ENCODE assay signal across 1 cellular context in genomic region chr10:93415693-93416092, GRCh38.
TF ChIP-seq lines count a peak whose summit lies in the region.

No MANE protein-coding gene starts in this region.

TF ChIP-seq in endothelial cell of umbilical vein, 7 proteins besides CTCF, POLR2A, EP300 and RAD21 (continued from another document):
- TF ChIP-seq MAX (IDR thresholded peaks at IDR 0.05; ENCODE audit: insufficient read depth, insufficient read length) = no peak
- TF ChIP-seq FOS (IDR thresholded peaks at IDR 0.05; ENCODE audit: borderline replicate concordance, insufficient read depth, low read length) = no peak
- no peak for TF ChIP-seq JUN (IDR thresholded peaks at IDR 0.05; ENCODE audit: borderline replicate concordance, insufficient read depth, insufficient read length, low read depth)
